19 cellular contexts compared by ENCODE assay signal in genomic region chr12:116695464-116695725, GRCh38.
"Had no signal": no experiment of that assay in that cellular context is flagged by ENCODE, and none has a peak within 500 bp of the region (broad histone marks: within the 10 kb centered on the region; RNA-seq: fewer than 3 reads in every experiment).

No MANE protein-coding gene starts in this region.

- ATAC-seq: esophagus mucosa; psoas muscle; stimulated activated naive CD8-positive, alpha-beta T cell treated with anti-CD3 and anti-CD28 coated beads, Interleukin-15, amount 100 ng/mL, for 72 hours had no signal

- H3K27ac Mint-ChIP-seq: mesothelial cell of epicardium; nephron; stimulated activated naive B cell treated with anti-CD40 and anti-IgM and Interleukin-4, amounts not matched to agents 10 μg/mL and 1 μg/mL and 100 μg/mL, for 72 hours had no signal

- H3K27ac ChIP-seq: heart left ventricle, parathyroid adenoma, psoas muscle, right lobe of liver, thoracic aorta, transverse colon had no signal

- H3K4me1 ChIP-seq: parathyroid adenoma, psoas muscle had no signal

- DNase-seq: effector memory CD4-positive, alpha-beta T cell; hypothalamus; islet precursor cell; occipital lobe; psoas muscle; retina; right lobe of liver; stimulated activated CD4-positive, alpha-beta T cell treated with anti-CD3 and anti-CD28 coated beads, Interleukin-15, amount 100 ng/mL, for 24 hours; stimulated activated CD4-positive, alpha-beta T cell treated with anti-CD3 and anti-CD28 coated beads, Interleukin-1b, Interleukin-23, amount 100 ng/mL, for 48 hours; stimulated activated CD4-positive, alpha-beta T cell treated with anti-CD3 and anti-CD28 coated beads, Interleukin-4, amount 100 ng/mL, for 24 hours; stimulated activated naive B cell treated with anti-CD40 and anti-IgM and Interleukin-4, amounts not matched to agents 10 μg/mL and 1 μg/mL and 100 μg/mL, for 72 hours; stimulated activated naive CD8-positive, alpha-beta T cell treated with anti-CD3 and anti-CD28 coated beads, Interleukin-15, amount 100 ng/mL, for 72 hours; transverse colon had no signal

- H3K4me3 ChIP-seq: psoas muscle, right lobe of liver, thoracic aorta, transverse colon had no signal

- H3K36me3 ChIP-seq: heart left ventricle, right lobe of liver, thoracic aorta, transverse colon had no signal

- H3K4me3 Mint-ChIP-seq: mesothelial cell of epicardium; nephron; stimulated activated naive CD8-positive, alpha-beta T cell treated with anti-CD3 and anti-CD28 coated beads, Interleukin-15, amount 100 ng/mL, for 72 hours had no signal

- H3K9me3 ChIP-seq: heart left ventricle, psoas muscle, right lobe of liver, thoracic aorta, transverse colon had no signal

- H3K9ac ChIP-seq: parathyroid adenoma had no signal

- H3K36me3 Mint-ChIP-seq: mesothelial cell of epicardium; stimulated activated naive B cell treated with anti-CD40 and anti-IgM and Interleukin-4, amounts not matched to agents 10 μg/mL and 1 μg/mL and 100 μg/mL, for 72 hours had no signal

- H3K9me3 Mint-ChIP-seq: mesothelial cell of epicardium; nephron; stimulated activated naive B cell treated with anti-CD40 and anti-IgM and Interleukin-4, amounts not matched to agents 10 μg/mL and 1 μg/mL and 100 μg/mL, for 72 hours; stimulated activated naive CD8-positive, alpha-beta T cell treated with anti-CD3 and anti-CD28 coated beads, Interleukin-15, amount 100 ng/mL, for 72 hours had no signal

- H3K27me3 ChIP-seq: right lobe of liver had no signal
